1 cellular context compared by ENCODE assay signal in genomic region chr20:38608188-38608587, GRCh38.
TF ChIP-seq lines count a peak whose summit lies in the region.

No MANE protein-coding gene starts in this region.

TF ChIP-seq in WTC11, 78 proteins besides CTCF, POLR2A, EP300 and RAD21:
- TF ChIP-seq NR1H2 (CRISPR knock-in tag; IDR thresholded peaks at IDR 0.05) (no peak), ZNF232 (CRISPR knock-in tag; IDR thresholded peaks at IDR 0.05) (no peak), ZBTB43 (CRISPR knock-in tag; IDR thresholded peaks at IDR 0.05) (no peak), ZSCAN18 (CRISPR knock-in tag; IDR thresholded peaks at IDR 0.05) (no peak), ZNF263 (CRISPR knock-in tag; IDR thresholded peaks at IDR 0.05; ENCODE audit: low read depth) (no peak), NFATC4 (CRISPR knock-in tag; IDR thresholded peaks at IDR 0.05) (no peak), ZNF121 (CRISPR knock-in tag; IDR thresholded peaks at IDR 0.05) (no peak), ZBTB21 (CRISPR knock-in tag; IDR thresholded peaks at IDR 0.05; ENCODE audit: borderline replicate concordance) (no peak), FOXK1 (CRISPR knock-in tag; IDR thresholded peaks at IDR 0.05) (no peak), ZNF671 (CRISPR knock-in tag; IDR thresholded peaks at IDR 0.05) (no peak), SMAD4 (CRISPR knock-in tag; IDR thresholded peaks at IDR 0.05) (no peak), AFF4 (CRISPR knock-in tag; IDR thresholded peaks at IDR 0.05; ENCODE audit: borderline replicate concordance) (no peak)
